12 cellular contexts compared by ENCODE assay signal in genomic region chr12:110234197-110235154, GRCh38. TPM values are rescaled to one million over a fixed set of nuclear protein-coding genes. Genes with fewer than 3 reads are reported as not detected.
DNase-seq lines count a peak whose midpoint lies in the region; ATAC-seq and TF ChIP-seq lines count a peak whose summit lies in the region.
"Had no signal": no experiment of that assay in that cellular context is flagged by ENCODE, and none has a peak within 500 bp of the region (broad histone marks: within the 10 kb centered on the region; RNA-seq: fewer than 3 reads in every experiment).

No MANE protein-coding gene starts in this region.

- no peak overlapping the region for H3K9ac ChIP-seq in PC-3 (ENCODE audit: low read length)

- DNase-seq in CD1c-positive myeloid dendritic cell (ENCODE audit: extremely low spot score): peak; percentile 79
- DNase-seq in NOMO-1 treated with DMSO at 0.1 percent for 48 hours (lab: John Stamatoyannopoulos, UW; ENCODE audit: unreplicated experiment): peak; percentile 87
- peak; percentile 22 for DNase-seq in fibroblast of gingiva (ENCODE audit: low read depth)
- DNase-seq in kidney tubule cell (ENCODE audit: low spot score): no peak
- DNase-seq in central memory CD4-positive, alpha-beta T cell: no peak
- no peak for DNase-seq in PC-3
- DNase-seq: CD4-positive, alpha-beta T cell; cortex of kidney; MM.1S had no signal

- H3K36me3 ChIP-seq in neutrophil: no peaks in the 10 kb centered on the region
- H3K36me3 ChIP-seq in PC-3 (ENCODE audit: low read depth, low read length): no peaks in the 10 kb centered on the region

- no peaks in the 10 kb centered on the region for H3K79me2 ChIP-seq in PC-3 (ENCODE audit: low read length)

- H3K9me3 ChIP-seq in neutrophil (no peaks in the 10 kb centered on the region), PC-3 (ENCODE audit: low read length) (no peaks in the 10 kb centered on the region)

- no peaks in the 10 kb centered on the region for H4K20me1 ChIP-seq in PC-3 (ENCODE audit: low read length)

- H3K4me1 ChIP-seq in neutrophil (ENCODE audit: control insufficient read depth in 1 of 2, insufficient read depth in 1 of 2, low read depth in 1 of 2, low read length in 1 of 2) (peaks cover 19 to 27% of the 10 kb centered on the region in 2 experiments), PC-3 (ENCODE audit: insufficient read depth, low read length) (no peaks in the 10 kb centered on the region)

- H3K27ac ChIP-seq in neutrophil: peak overlapping the region; percentile 70
- H3K27ac ChIP-seq in PC-3 (ENCODE audit: low read length): no peak overlapping the region

- no peaks in the 10 kb centered on the region for H3K27me3 ChIP-seq in neutrophil
- no peaks in the 10 kb centered on the region for H3K27me3 ChIP-seq in PC-3 (ENCODE audit: low read length)

- H3F3A ChIP-seq in PC-3 (ENCODE audit: low read length, unreplicated experiment): no peaks in the 10 kb centered on the region

- H2AFZ ChIP-seq in PC-3 (ENCODE audit: low read length): no peak overlapping the region

- BruUV-seq in PC-3 (replicated peaks; lab: Mats Ljungman, UMichigan): no TSS peak

- no peak overlapping the region for H3K4me2 ChIP-seq in PC-3 (ENCODE audit: low read length)

- TF ChIP-seq CTCF in neutrophil (IDR thresholded peaks at IDR 0.05) (no peak), PC-3 (conservative IDR thresholded peaks at IDR 0.05; ENCODE audit: low read depth, low read length) (no peak)

- H3K4me3 ChIP-seq in neutrophil (ENCODE audit: low read depth in 1 of 2, low read length in 1 of 2) (peak overlapping the region in 1 of 2 experiments; percentile 25), PC-3 (ENCODE audit: low read length) (no peak overlapping the region)

- H3K9me2 ChIP-seq in PC-3 (replicated peaks; ENCODE audit: low read length): no peaks in the 10 kb centered on the region

- intact Hi-C loops in PC-3 (cut with micrococcal nuclease): no loop called here

- no peak for ATAC-seq in HG03097 (IDR thresholded peaks at IDR 0.05; ENCODE audit: low FRiP score, unreplicated experiment)
- no peak for ATAC-seq in PC-3
- ATAC-seq: activated T-helper 17 cell treated with anti-CD3 and anti-CD28 coated beads, Interleukin-2, amount 50 U/mL, for 72 hours had no signal

- CTCF ChIA-PET in PC-3 (lab: Charles Lee): no interaction called here

- POLR2A ChIA-PET in PC-3 (lab: Charles Lee; ENCODE audit: unreplicated experiment): no interaction called here

RNA-seq across cellular contexts. Expression of gene ATP2A2, which starts 46.6 kb away (rescaled TPM):
- 174 and 211 TPM in 2 replicates for total RNA-seq in PC-3 (2014; rRNA removed)

Comparison
In these comparisons a context has a peak if more than half of its experiments do, and no peak if none do; other contexts are left out.
1. DNase-seq: peak in CD1c-positive myeloid dendritic cell (single experiment), NOMO-1 treated with DMSO at 0.1 percent for 48 hours (single experiment) and fibroblast of gingiva (single experiment); none in kidney tubule cell (single experiment), central memory CD4-positive, alpha-beta T cell (single experiment) and PC-3 (single experiment).